ENCODE assay signal across 4 cellular contexts in genomic region chr15:94769089-94769488, GRCh38.
"Had no signal": no experiment of that assay in that cellular context is flagged by ENCODE, and none has a peak within 500 bp of the region (broad histone marks: within the 10 kb centered on the region; RNA-seq: fewer than 3 reads in every experiment).

No MANE protein-coding gene starts in this region.

- H3K4me3 ChIP-seq: GM23338 had no signal

- ATAC-seq: GM23338 had no signal

- DNase-seq: H9, HCEC 1CT, IMR-90 had no signal
